8 cellular contexts compared by ENCODE assay signal in the genomic region with DNA sequence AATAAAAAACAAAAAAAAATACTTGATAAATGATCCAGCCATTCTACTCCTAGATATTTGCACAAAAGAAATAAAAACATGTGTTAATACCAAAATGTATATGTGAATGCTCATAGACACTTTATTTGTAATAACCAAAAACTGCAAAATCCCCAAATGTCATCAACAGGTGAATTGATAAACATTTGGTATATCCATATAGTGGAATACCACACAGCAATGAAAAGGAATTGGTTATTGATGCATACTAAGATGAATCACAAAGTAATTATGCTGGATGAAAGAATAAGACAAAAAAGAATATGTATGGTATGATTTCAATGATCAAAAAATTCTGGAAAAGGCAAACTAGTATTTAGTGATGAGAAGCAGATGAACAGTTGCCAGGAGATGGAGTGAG.
"Had no signal": no experiment of that assay in that cellular context is flagged by ENCODE, and none has a peak within 500 bp of the region (broad histone marks: within the 10 kb centered on the region; RNA-seq: fewer than 3 reads in every experiment).

No MANE protein-coding gene starts in this region.

- H3K27ac Mint-ChIP-seq: IgD-negative memory B cell had no signal

- ATAC-seq: HepG2 had no signal

- FAIRE-seq: HepG2, HTR-8/SVneo had no signal

- H3K4me3 Mint-ChIP-seq: IgD-negative memory B cell had no signal

- H3K4me2 ChIP-seq: KMS-11 had no signal

- DNase-seq: IMR-90, KBM-7, KG1 had no signal

- H3K27ac ChIP-seq: HL-60, KMS-11 had no signal

- H3K9ac ChIP-seq: KMS-11 had no signal

- H3K4me1 Mint-ChIP-seq: IgD-negative memory B cell had no signal
